8 cellular contexts compared by ENCODE assay signal in genomic region chr17:4806420-4806769, GRCh38. TPM values are rescaled to one million over a fixed set of nuclear protein-coding genes. Genes with fewer than 3 reads are reported as not detected.
DNase-seq lines count a peak whose midpoint lies in the region; ATAC-seq and TF ChIP-seq lines count a peak whose summit lies in the region.

No MANE protein-coding gene starts in this region.

- H3K4me3 Mint-ChIP-seq in T-helper 1 cell treated with Interleukin-12 subunit alpha and Interleukin-12 subunit beta and Interleukin-4 antibody, amounts not matched to agents 30 μg/mL and 1 μg/mL, for 36 hours, result peak overlapping the region; percentile 59

- H3K4me1 Mint-ChIP-seq in T-helper 1 cell treated with Interleukin-12 subunit alpha and Interleukin-12 subunit beta and Interleukin-4 antibody, amounts not matched to agents 30 μg/mL and 1 μg/mL, for 36 hours (ENCODE audit: low read depth), result peaks cover 12% of the 10 kb centered on the region

- H3K9me3 ChIP-seq in skeletal muscle tissue (ENCODE audit: control insufficient read depth in 3 of 3, low read length in 3 of 3), result no peaks in the 10 kb centered on the region

- no peaks in the 10 kb centered on the region for H3K9me3 Mint-ChIP-seq in T-helper 1 cell treated with Interleukin-12 subunit alpha and Interleukin-12 subunit beta and Interleukin-4 antibody, amounts not matched to agents 30 μg/mL and 1 μg/mL, for 36 hours

- peaks cover 14% of the 10 kb centered on the region for H3K36me3 Mint-ChIP-seq in T-helper 1 cell treated with Interleukin-12 subunit alpha and Interleukin-12 subunit beta and Interleukin-4 antibody, amounts not matched to agents 30 μg/mL and 1 μg/mL, for 36 hours (ENCODE audit: low read depth)

- peaks cover 6 to 7% (median 7%) of the 10 kb centered on the region in 3 donors for H3K36me3 ChIP-seq in skeletal muscle tissue (ENCODE audit: control insufficient read depth in 3 of 3, insufficient read depth in 3 of 3, low read length in 3 of 3)

- in situ Hi-C loops in SK-MEL-5 (cut with HindIII; ENCODE audit: low pct_unique_long_range_greater_than_20kb, low sequenced_read_pairs) (no loop called here), GM13977 (cut with MboI; ENCODE audit: low pct_unique_long_range_greater_than_20kb, low sequenced_read_pairs, unreplicated experiment) (no loop called here)

- H3K27me3 Mint-ChIP-seq in T-helper 1 cell treated with Interleukin-12 subunit alpha and Interleukin-12 subunit beta and Interleukin-4 antibody, amounts not matched to agents 30 μg/mL and 1 μg/mL, for 36 hours (ENCODE audit: low read depth), result no peaks in the 10 kb centered on the region

- no peaks in the 10 kb centered on the region for H3K27me3 ChIP-seq in skeletal muscle tissue (ENCODE audit: control insufficient read depth in 3 of 3, insufficient read depth in 3 of 3, low read length in 3 of 3)

- no peak for TF ChIP-seq CTCF in GM13977 (IDR thresholded peaks at IDR 0.05; ENCODE audit: extremely low read depth, insufficient read depth, missing control alignments)

- peak overlapping the region; percentile 63 to 79 (median 72) for H3K4me3 ChIP-seq in skeletal muscle tissue (ENCODE audit: low read length in 3 of 3)

- H3K4me1 ChIP-seq in skeletal muscle tissue (ENCODE audit: control insufficient read depth in 3 of 3, insufficient read depth in 3 of 3, low read length in 3 of 3), result peaks cover 12 to 17% (median 13%) of the 10 kb centered on the region in 3 donors

- peak overlapping the region; percentile 59 to 77 (median 71) for H3K9ac ChIP-seq in skeletal muscle tissue (ENCODE audit: low read depth in 1 of 3, low read length in 3 of 3)

- DNase-seq in T-helper 1 cell (no peak), SK-MEL-5 (ENCODE audit: low read depth, low spot score) (peak; percentile 41), globus pallidus (ENCODE audit: low spot score) (peak; percentile 17), hippocampal formation (lab: John Stamatoyannopoulos, UW) (no peak), GM13977 (ENCODE audit: low spot score) (no peak)

- peak overlapping the region; percentile 29 for H3K27ac Mint-ChIP-seq in T-helper 1 cell treated with Interleukin-12 subunit alpha and Interleukin-12 subunit beta and Interleukin-4 antibody, amounts not matched to agents 30 μg/mL and 1 μg/mL, for 36 hours

- H3K27ac ChIP-seq in skeletal muscle tissue (ENCODE audit: low read depth, low read length), result no peak overlapping the region

- ATAC-seq in HG03520 (IDR thresholded peaks at IDR 0.05; ENCODE audit: unreplicated experiment), result no peak

RNA-seq across cellular contexts. Expression of gene PLD2, which starts 0.6 kb away (rescaled TPM):
- total RNA-seq in SK-MEL-5 (2014; rRNA removed; shearing (Covaris generic)), result 10.2 and 10.5 TPM in 2 replicates
- polyA plus RNA-seq in SK-MEL-5 (2015; cell fraction: cytosol; rRNA removed), result 11.5 and 16.9 TPM in 2 replicates
- polyA plus RNA-seq in SK-MEL-5 (2015; cell fraction: nucleus; rRNA removed), result 53.9 and 74.2 TPM in 2 replicates
- 9.9 TPM for total RNA-seq in skeletal muscle tissue

RNA-seq across cellular contexts. Expression of gene PSMB6, which starts 10.4 kb away (rescaled TPM):
- total RNA-seq in SK-MEL-5 (2014; rRNA removed; shearing (Covaris generic)), result 171 and 190 TPM in 2 replicates
- 145 and 177 TPM in 2 replicates for polyA plus RNA-seq in SK-MEL-5 (2015; cell fraction: cytosol; rRNA removed)
- 35.6 and 37.0 TPM in 2 replicates for polyA plus RNA-seq in SK-MEL-5 (2015; cell fraction: nucleus; rRNA removed)
- total RNA-seq in skeletal muscle tissue, result 105 TPM

RNA-seq across cellular contexts. Expression of gene GLTPD2, which starts 17.6 kb away (rescaled TPM):
- not detected in 2 replicates for total RNA-seq in SK-MEL-5 (2014; rRNA removed; shearing (Covaris generic))
- not detected in 2 replicates for polyA plus RNA-seq in SK-MEL-5 (2015; cell fraction: cytosol; rRNA removed)
- not detected in 2 replicates for polyA plus RNA-seq in SK-MEL-5 (2015; cell fraction: nucleus; rRNA removed)
- total RNA-seq in skeletal muscle tissue, result not detected

RNA-seq across cellular contexts. Expression of gene VMO1, which starts 20.2 kb away (rescaled TPM):
- not detected in 2 replicates for total RNA-seq in SK-MEL-5 (2014; rRNA removed; shearing (Covaris generic))
- not detected in 2 replicates for polyA plus RNA-seq in SK-MEL-5 (2015; cell fraction: cytosol; rRNA removed)
- polyA plus RNA-seq in SK-MEL-5 (2015; cell fraction: nucleus; rRNA removed), result not detected in 2 replicates
- 4.7 TPM for total RNA-seq in skeletal muscle tissue

Comparison
In these comparisons a context has a peak if more than half of its experiments do, and no peak if none do; other contexts are left out.
1. DNase-seq: peak in SK-MEL-5 (single experiment) and globus pallidus (single experiment); none in T-helper 1 cell (0 of 5), hippocampal formation (0 of 2) and GM13977 (single experiment).